Comparison of ENCODE assay signal across 17 cellular contexts in the genomic region with DNA sequence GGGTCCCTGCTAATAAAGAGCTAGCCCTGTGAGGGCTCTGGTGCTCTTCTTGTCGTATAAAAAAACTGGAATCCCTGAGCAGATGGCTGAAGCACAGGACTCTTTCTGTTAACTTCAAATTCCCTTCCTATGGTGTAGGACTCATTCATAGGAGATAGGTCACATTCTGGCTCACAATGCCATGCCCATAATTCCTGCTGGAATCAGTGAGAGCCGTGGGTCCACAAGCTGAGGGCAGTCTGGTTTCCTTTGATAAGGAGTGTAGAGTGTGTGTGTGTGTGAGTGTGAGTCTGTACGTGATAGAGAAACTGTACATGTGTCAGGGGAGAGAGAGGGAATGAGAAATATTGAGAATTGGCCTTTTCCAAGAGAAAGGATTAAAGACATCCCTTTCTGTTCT.
A peak's percentile ranks its signal among the peaks of the same experiment; 100 is the strongest.
DNase-seq lines count a peak whose midpoint lies in the region; ATAC-seq, FAIRE-seq and TF ChIP-seq lines count a peak whose summit lies in the region.
"Had no signal": no experiment of that assay in that cellular context is flagged by ENCODE, and none has a peak within 500 bp of the region (broad histone marks: within the 10 kb centered on the region; RNA-seq: fewer than 3 reads in every experiment).

No MANE protein-coding gene starts in this region.

- H3K4me3 Mint-ChIP-seq in astrocyte (ENCODE audit: unreplicated experiment), result no peak overlapping the region
- H3K4me3 Mint-ChIP-seq: immature natural killer cell, nephron had no signal

- no peak overlapping the region for H3K9ac ChIP-seq in astrocyte (ENCODE audit: low read length)

- H4K20me1 ChIP-seq in astrocyte (ENCODE audit: insufficient read depth, low read length), result no peaks in the 10 kb centered on the region

- peak overlapping the region; percentile 73 for H3K27ac Mint-ChIP-seq in astrocyte (ENCODE audit: unreplicated experiment)
- H3K27ac Mint-ChIP-seq: immature natural killer cell, nephron had no signal

- H3K9me3 Mint-ChIP-seq in astrocyte (ENCODE audit: unreplicated experiment), result no peaks in the 10 kb centered on the region
- H3K9me3 Mint-ChIP-seq: immature natural killer cell, nephron had no signal

- H3K9me3 ChIP-seq in astrocyte (ENCODE audit: insufficient read depth, low read depth, low read length), result no peaks in the 10 kb centered on the region
- no peaks in the 10 kb centered on the region for H3K9me3 ChIP-seq in suprapubic skin

- H3K79me2 ChIP-seq in astrocyte (ENCODE audit: insufficient read depth, low read length), result no peaks in the 10 kb centered on the region

- H3K4me2 ChIP-seq in astrocyte (ENCODE audit: low read length), result peak overlapping the region; percentile 26

- H3K4me1 ChIP-seq in astrocyte (ENCODE audit: insufficient read depth, low read length) (peaks cover 10% of the 10 kb centered on the region), suprapubic skin (peaks cover 36% of the 10 kb centered on the region)

- H2AFZ ChIP-seq in astrocyte (ENCODE audit: low read depth, low read length), result no peak overlapping the region

- TF ChIP-seq CTCF in astrocyte (IDR thresholded peaks at IDR 0.05; ENCODE audit: insufficient read depth, low read depth, low read length) (no peak), suprapubic skin (IDR thresholded peaks at IDR 0.05) (no peak)

- no peaks in the 10 kb centered on the region for H3K27me3 Mint-ChIP-seq in astrocyte (ENCODE audit: low read depth, unreplicated experiment)

- DNase-seq in M059J (ENCODE audit: low read depth), result peak; percentile 21
- DNase-seq in astrocyte (ENCODE audit: low read depth), result peak; percentile 20
- no peak for DNase-seq in left ventricle myocardium superior
- no peak for DNase-seq in suprapubic skin (ENCODE audit: low spot score in 2 of 2)
- DNase-seq in retina, result no peak
- no peak for DNase-seq in posterior cingulate gyrus
- no peak for DNase-seq in GM19239 (ENCODE audit: insufficient read length, low spot score)
- DNase-seq: activated CD4-positive, alpha-beta T cell treated with anti-CD3 and anti-CD28 coated beads for 4 hours; activated CD8-positive, alpha-beta memory T cell treated with anti-CD3 and anti-CD28 coated beads, Interleukin-2, amount 50 U/mL, for 48 hours; activated gamma-delta T cell; AML-193; amygdala; cortex of kidney; immature natural killer cell; NCI-H1930 had no signal

- no peaks in the 10 kb centered on the region for H3K36me3 Mint-ChIP-seq in astrocyte (ENCODE audit: low read depth, unreplicated experiment)
- H3K36me3 Mint-ChIP-seq: immature natural killer cell had no signal

- no peak for TF ChIP-seq EP300 in suprapubic skin (IDR thresholded peaks at IDR 0.05)

- ATAC-seq in left ventricle myocardium superior, result peak; percentile 75

- peaks cover 33% of the 10 kb centered on the region for H3K4me1 Mint-ChIP-seq in astrocyte (ENCODE audit: low read depth, unreplicated experiment)
- H3K4me1 Mint-ChIP-seq: immature natural killer cell had no signal

- peak; percentile 71 for FAIRE-seq in astrocyte (lab: Jason Lieb, UNC)
- FAIRE-seq in GM19239 (lab: Jason Lieb, UNC), result no peak
- FAIRE-seq: TTC549 had no signal

- intact Hi-C loops in left ventricle myocardium superior (cut with micrococcal nuclease), result no loop called here
- intact Hi-C loops in posterior cingulate gyrus (cut with DNase I), result no loop called here

- H3K36me3 ChIP-seq in astrocyte (ENCODE audit: insufficient read depth, low read length) (no peaks in the 10 kb centered on the region), suprapubic skin (no peaks in the 10 kb centered on the region)

- H3K27ac ChIP-seq in astrocyte (ENCODE audit: low read depth, low read length) (no peak overlapping the region), suprapubic skin (peak overlapping the region; percentile 29)

- no peak for TF ChIP-seq POLR2A in suprapubic skin (IDR thresholded peaks at IDR 0.05)

- H3K27me3 ChIP-seq in astrocyte (ENCODE audit: insufficient read depth, low read length), result no peaks in the 10 kb centered on the region
- H3K27me3 ChIP-seq in suprapubic skin, result no peaks in the 10 kb centered on the region

- H3K4me3 ChIP-seq in astrocyte (ENCODE audit: insufficient read depth, low read depth, low read length) (no peak overlapping the region), suprapubic skin (no peak overlapping the region)

- 33% methylated on average over 3 of the region's 3 CpGs for WGBS in suprapubic skin

Comparison
In these comparisons a context has a peak if more than half of its experiments do, and no peak if none do; other contexts are left out.
1. DNase-seq: peak in M059J (single experiment) and astrocyte (single experiment); none in left ventricle myocardium superior (single experiment), suprapubic skin (0 of 2), retina (single experiment), posterior cingulate gyrus (0 of 10) and GM19239 (single experiment).